ENCODE assay signal across 8 cellular contexts in the genomic region with DNA sequence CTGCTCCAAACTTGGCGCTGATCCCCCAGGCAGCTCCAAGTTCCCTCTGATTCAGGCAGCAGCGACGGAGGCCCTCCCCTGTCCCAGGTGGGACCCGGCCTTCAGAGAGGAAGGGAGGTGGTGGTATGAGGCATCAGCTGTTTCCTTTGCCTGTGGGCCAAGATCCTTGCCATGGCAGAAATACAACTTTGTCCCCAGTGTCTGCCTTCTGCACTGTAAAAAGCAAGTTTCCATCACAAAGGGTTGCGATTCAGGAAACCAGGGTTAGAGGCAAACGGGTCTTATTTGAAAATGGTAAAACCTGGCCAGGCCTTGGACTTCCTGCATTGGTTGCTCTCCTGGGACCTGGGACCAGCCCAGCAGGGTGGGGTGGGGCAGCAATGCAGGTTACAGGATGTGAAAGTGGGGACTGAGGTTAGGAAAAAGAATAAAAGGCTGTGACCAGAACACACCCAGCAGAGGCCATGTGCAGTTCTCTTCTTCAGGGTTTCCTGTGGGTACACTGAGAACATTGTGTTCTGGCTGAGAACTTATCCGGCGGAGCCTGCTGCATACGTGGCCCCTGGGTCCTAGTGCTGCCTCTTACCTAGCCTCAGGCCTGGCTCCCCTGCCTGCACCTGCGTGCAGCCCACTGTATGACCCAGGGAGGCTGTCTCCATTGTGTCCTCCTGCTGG.
DNase-seq lines count a peak whose midpoint lies in the region; ATAC-seq lines count a peak whose summit lies in the region.

No MANE protein-coding gene starts in this region.

- ATAC-seq in HG03135 (IDR thresholded peaks at IDR 0.05; ENCODE audit: unreplicated experiment), result peak; percentile 83

- peak; percentile 69 for DNase-seq in activated gamma-delta T cell treated with Interleukin-2 at 50 U/mL for 16 hours
- DNase-seq in activated gamma-delta T cell (lab: John Stamatoyannopoulos, UW), result no peak
- no peak for DNase-seq in SK-N-MC (ENCODE audit: low read depth, low spot score)
- DNase-seq in amygdala (lab: John Stamatoyannopoulos, UW), result peak in 53 of 56 donors; percentile 23 to 84 (median 60)
- DNase-seq in hippocampal formation (lab: John Stamatoyannopoulos, UW), result peak; percentile 70 to 80
- peak; percentile 75 for DNase-seq in skeletal muscle cell (ENCODE audit: low read depth)
- DNase-seq in DMS114 treated with DMSO at 0.1 percent for 48 hours (lab: John Stamatoyannopoulos, UW; ENCODE audit: unreplicated experiment), result no peak

- no peaks in the 10 kb centered on the region for H3K9me3 ChIP-seq in SK-N-MC (ENCODE audit: low read depth, low read length)

- H3K27ac ChIP-seq in SK-N-MC, result peak overlapping the region; percentile 78

- peak overlapping the region; percentile 43 for H3K4me3 ChIP-seq in SK-N-MC
- H3K4me3 ChIP-seq in skeletal muscle cell (ENCODE audit: low read depth, low read length), result peak overlapping the region; percentile 25

- no peaks in the 10 kb centered on the region for H3K36me3 ChIP-seq in SK-N-MC (ENCODE audit: insufficient read depth, low read length)

- H3K9ac ChIP-seq in SK-N-MC (ENCODE audit: insufficient read length), result peak overlapping the region; percentile 53

Comparison
In these comparisons a context has a peak if more than half of its experiments do, and no peak if none do; other contexts are left out.
1. DNase-seq: peak in activated gamma-delta T cell treated with Interleukin-2 at 50 U/mL for 16 hours (single experiment), amygdala (53 of 56), hippocampal formation (2 of 2) and skeletal muscle cell (single experiment); none in activated gamma-delta T cell (single experiment), SK-N-MC (single experiment) and DMS114 treated with DMSO at 0.1 percent for 48 hours (single experiment).